Comparison of ENCODE assay signal across 12 cellular contexts in the genomic region with DNA sequence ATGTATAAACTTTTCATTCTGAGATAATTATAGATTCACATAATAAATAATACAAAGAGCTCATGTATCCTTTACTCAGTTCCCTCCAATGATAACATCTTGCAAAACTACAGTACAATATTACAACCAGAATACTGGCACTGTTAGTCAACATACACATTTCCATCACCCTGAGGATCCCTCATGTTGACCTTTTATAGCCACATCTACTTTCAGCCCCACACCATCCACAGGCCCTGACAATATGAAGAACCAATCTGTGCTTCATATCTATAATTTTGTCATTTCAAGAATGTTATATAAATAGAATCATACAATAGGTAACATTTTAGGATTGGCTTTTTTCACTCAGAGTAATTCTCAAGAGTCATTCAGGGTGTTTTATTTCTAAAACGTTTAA.
DNase-seq lines count a peak whose midpoint lies in the region; ATAC-seq and TF ChIP-seq lines count a peak whose summit lies in the region.
"Had no signal": no experiment of that assay in that cellular context is flagged by ENCODE, and none has a peak within 500 bp of the region (broad histone marks: within the 10 kb centered on the region; RNA-seq: fewer than 3 reads in every experiment).

No MANE protein-coding gene starts in this region.

- no peak for TF ChIP-seq CTCF in activated CD8-positive, alpha-beta T cell treated with anti-CD3 and anti-CD28 coated beads for 36 hours (IDR thresholded peaks at IDR 0.05)

- no peak overlapping the region for H3K4me3 Mint-ChIP-seq in activated CD8-positive, alpha-beta T cell treated with anti-CD3 and anti-CD28 coated beads for 36 hours
- H3K4me3 Mint-ChIP-seq in activated CD8-positive, alpha-beta T cell treated with anti-CD3 and anti-CD28 coated beads, Interleukin-2, amount 10 ng/mL, durations not matched to agents 7 days and 5 days = no peak overlapping the region
- no peak overlapping the region for H3K4me3 Mint-ChIP-seq in stimulated activated naive CD8-positive, alpha-beta T cell treated with anti-CD3 and anti-CD28 coated beads, Interleukin-15, amount 100 ng/mL, for 72 hours
- H3K4me3 Mint-ChIP-seq: CD14-positive monocyte had no signal

- CTCF ChIA-PET in activated CD8-positive, alpha-beta T cell treated with anti-CD3 and anti-CD28 coated beads for 36 hours (lab: Charles Lee) = interaction anchor here (0.9 to 2.7 kb wide), 3 partner anchors 11 to 125 kb away, joined by 3 to 19 read pairs (median 4); no protein-coding TSS in a partner anchor
- CTCF ChIA-PET in activated CD8-positive, alpha-beta T cell treated with anti-CD3 and anti-CD28 coated beads, Interleukin-2, amount 10 ng/mL, durations not matched to agents 7 days and 5 days (lab: Charles Lee) = interaction anchor here (0.7 to 2.9 kb wide), 3 partner anchors 12 to 125 kb away, joined by 3 to 27 read pairs (median 10); no protein-coding TSS in a partner anchor

- POLR2A ChIA-PET in activated CD8-positive, alpha-beta T cell treated with anti-CD3 and anti-CD28 coated beads for 36 hours (lab: Charles Lee) = interaction anchor here (0.9 kb wide), 1 partner anchor 13 kb away, joined by 3 read pairs; no protein-coding TSS in a partner anchor
- POLR2A ChIA-PET in activated CD8-positive, alpha-beta T cell treated with anti-CD3 and anti-CD28 coated beads, Interleukin-2, amount 10 ng/mL, durations not matched to agents 7 days and 5 days (lab: Charles Lee) = interaction anchor here (0.6 to 1.0 kb wide), 2 partner anchors 13 to 116 kb away, joined by 3 read pairs; no protein-coding TSS in a partner anchor

- no peak overlapping the region for H3K27ac Mint-ChIP-seq in activated CD8-positive, alpha-beta T cell treated with anti-CD3 and anti-CD28 coated beads for 36 hours
- H3K27ac Mint-ChIP-seq in activated CD8-positive, alpha-beta T cell treated with anti-CD3 and anti-CD28 coated beads, Interleukin-2, amount 10 ng/mL, durations not matched to agents 7 days and 5 days = no peak overlapping the region
- no peak overlapping the region for H3K27ac Mint-ChIP-seq in stimulated activated naive CD8-positive, alpha-beta T cell treated with anti-CD3 and anti-CD28 coated beads, Interleukin-15, amount 100 ng/mL, for 72 hours

- peaks cover 41% of the 10 kb centered on the region for H3K4me1 Mint-ChIP-seq in activated CD8-positive, alpha-beta T cell treated with anti-CD3 and anti-CD28 coated beads for 36 hours (ENCODE audit: low read depth)
- peaks cover 32% of the 10 kb centered on the region for H3K4me1 Mint-ChIP-seq in activated CD8-positive, alpha-beta T cell treated with anti-CD3 and anti-CD28 coated beads, Interleukin-2, amount 10 ng/mL, durations not matched to agents 7 days and 5 days (ENCODE audit: low read depth)
- peaks cover 57% of the 10 kb centered on the region for H3K4me1 Mint-ChIP-seq in stimulated activated naive CD8-positive, alpha-beta T cell treated with anti-CD3 and anti-CD28 coated beads, Interleukin-15, amount 100 ng/mL, for 72 hours

- peak; percentile 12 for DNase-seq in activated CD8-positive, alpha-beta T cell treated with anti-CD3 and anti-CD28 coated beads for 36 hours
- no peak for DNase-seq in activated CD8-positive, alpha-beta T cell treated with anti-CD3 and anti-CD28 coated beads, Interleukin-2, amount 10 ng/mL, durations not matched to agents 7 days and 5 days
- DNase-seq in stimulated activated naive CD8-positive, alpha-beta T cell treated with anti-CD3 and anti-CD28 coated beads, Interleukin-15, Interleukin-2, amounts not matched to agents 100 U/mL and 50 U/mL, for 24 hours = no peak
- no peak for DNase-seq in stimulated activated naive CD8-positive, alpha-beta T cell treated with anti-CD3 and anti-CD28 coated beads, Interleukin-15, amount 100 ng/mL, for 72 hours
- peak; percentile 35 for DNase-seq in fibroblast of gingiva (ENCODE audit: low read depth)
- no peak for DNase-seq in activated CD4-positive, alpha-beta T cell treated with anti-CD3 and anti-CD28 coated beads, Interleukin-2, amount 50 U/mL, for 4 hours
- DNase-seq in T1000 (lab: John Stamatoyannopoulos, UW) = no peak
- DNase-seq: DMS53, GF-D8, GM23248 had no signal

- peaks cover 16% of the 10 kb centered on the region for H3K36me3 Mint-ChIP-seq in activated CD8-positive, alpha-beta T cell treated with anti-CD3 and anti-CD28 coated beads for 36 hours (ENCODE audit: low read depth)
- H3K36me3 Mint-ChIP-seq in activated CD8-positive, alpha-beta T cell treated with anti-CD3 and anti-CD28 coated beads, Interleukin-2, amount 10 ng/mL, durations not matched to agents 7 days and 5 days (ENCODE audit: low read depth) = peaks cover 11% of the 10 kb centered on the region

- no peaks in the 10 kb centered on the region for H3K9me3 Mint-ChIP-seq in activated CD8-positive, alpha-beta T cell treated with anti-CD3 and anti-CD28 coated beads for 36 hours
- H3K9me3 Mint-ChIP-seq in activated CD8-positive, alpha-beta T cell treated with anti-CD3 and anti-CD28 coated beads, Interleukin-2, amount 10 ng/mL, durations not matched to agents 7 days and 5 days (ENCODE audit: insufficient read depth) = no peaks in the 10 kb centered on the region
- no peaks in the 10 kb centered on the region for H3K9me3 Mint-ChIP-seq in stimulated activated naive CD8-positive, alpha-beta T cell treated with anti-CD3 and anti-CD28 coated beads, Interleukin-15, amount 100 ng/mL, for 72 hours
- H3K9me3 Mint-ChIP-seq: CD14-positive monocyte had no signal

- intact Hi-C loops in activated CD8-positive, alpha-beta T cell treated with anti-CD3 and anti-CD28 coated beads for 36 hours (cut with micrococcal nuclease) = no loop called here

- ATAC-seq in activated CD8-positive, alpha-beta T cell treated with anti-CD3 and anti-CD28 coated beads for 36 hours = no peak
- ATAC-seq in activated CD8-positive, alpha-beta T cell treated with anti-CD3 and anti-CD28 coated beads, Interleukin-2, amount 10 ng/mL, durations not matched to agents 7 days and 5 days = no peak
- peak; percentile 62 for ATAC-seq in stimulated activated naive CD8-positive, alpha-beta T cell treated with anti-CD3 and anti-CD28 coated beads, Interleukin-15, Interleukin-2, amounts not matched to agents 100 U/mL and 50 U/mL, for 24 hours
- no peak for ATAC-seq in stimulated activated naive CD8-positive, alpha-beta T cell treated with anti-CD3 and anti-CD28 coated beads, Interleukin-15, amount 100 ng/mL, for 72 hours
- ATAC-seq: HCT116 had no signal

- H3K27me3 Mint-ChIP-seq in activated CD8-positive, alpha-beta T cell treated with anti-CD3 and anti-CD28 coated beads for 36 hours = no peaks in the 10 kb centered on the region
- H3K27me3 Mint-ChIP-seq in activated CD8-positive, alpha-beta T cell treated with anti-CD3 and anti-CD28 coated beads, Interleukin-2, amount 10 ng/mL, durations not matched to agents 7 days and 5 days (ENCODE audit: low read depth) = no peaks in the 10 kb centered on the region
- no peaks in the 10 kb centered on the region for H3K27me3 Mint-ChIP-seq in stimulated activated naive CD8-positive, alpha-beta T cell treated with anti-CD3 and anti-CD28 coated beads, Interleukin-15, amount 100 ng/mL, for 72 hours

Comparison
In these comparisons a context has a peak if more than half of its experiments do, and no peak if none do; other contexts are left out.
1. DNase-seq: peak in activated CD8-positive, alpha-beta T cell treated with anti-CD3 and anti-CD28 coated beads for 36 hours (single experiment) and fibroblast of gingiva (single experiment); none in activated CD8-positive, alpha-beta T cell treated with anti-CD3 and anti-CD28 coated beads, Interleukin-2, amount 10 ng/mL, durations not matched to agents 7 days and 5 days (single experiment), stimulated activated naive CD8-positive, alpha-beta T cell treated with anti-CD3 and anti-CD28 coated beads, Interleukin-15, Interleukin-2, amounts not matched to agents 100 U/mL and 50 U/mL, for 24 hours (single experiment), stimulated activated naive CD8-positive, alpha-beta T cell treated with anti-CD3 and anti-CD28 coated beads, Interleukin-15, amount 100 ng/mL, for 72 hours (0 of 2), activated CD4-positive, alpha-beta T cell treated with anti-CD3 and anti-CD28 coated beads, Interleukin-2, amount 50 U/mL, for 4 hours (0 of 2) and T1000 (single experiment).